26 cellular contexts compared by ENCODE assay signal in the genomic region with DNA sequence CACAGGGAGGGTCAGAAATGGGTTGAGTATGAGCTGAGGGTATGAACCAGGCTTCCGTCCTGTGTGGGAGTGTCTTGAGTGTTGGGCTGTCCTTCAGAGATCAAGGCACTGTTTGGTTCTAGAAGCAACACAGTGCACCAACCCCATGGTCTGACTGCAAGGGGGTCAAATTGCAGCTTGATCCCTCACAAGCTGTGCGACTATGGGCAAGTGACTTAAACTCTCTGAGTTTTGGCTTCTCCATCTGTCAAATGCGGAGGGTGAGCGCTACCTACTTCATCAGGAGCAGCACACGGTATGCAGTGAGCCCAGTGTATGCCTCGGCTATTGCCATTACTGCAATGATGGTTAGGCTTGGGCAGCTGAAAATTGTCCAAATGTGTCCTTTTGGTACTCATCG. TPM values are rescaled to one million over a fixed set of nuclear protein-coding genes. Genes with fewer than 3 reads are reported as not detected.
"Had no signal": no experiment of that assay in that cellular context is flagged by ENCODE, and none has a peak within 500 bp of the region (broad histone marks: within the 10 kb centered on the region; RNA-seq: fewer than 3 reads in every experiment).

No MANE protein-coding gene starts in this region.

- H3K9ac ChIP-seq: SK-N-SH had no signal

- H3K36me3 ChIP-seq: adrenal gland, breast epithelium, MG63, Peyer's patch, SJCRH30 had no signal

- H3K9me2 ChIP-seq: SK-N-SH had no signal

- H3K27ac ChIP-seq: adrenal gland, breast epithelium, Peyer's patch, RWPE1, SJCRH30 had no signal

- H3K27me3 ChIP-seq: adrenal gland, breast epithelium, Peyer's patch, SJCRH30 had no signal

- H3K4me3 ChIP-seq: adrenal gland, breast epithelium, MG63, Peyer's patch, SJCRH30 had no signal

- DNase-seq: activated CD4-positive, alpha-beta T cell treated with anti-CD3 and anti-CD28 coated beads for 48 hours; activated CD4-positive, alpha-beta T cell treated with anti-CD3 and anti-CD28 coated beads, Interleukin-2, amount 50 U/mL, for 4 hours; activated CD4-positive, CD25-positive, alpha-beta regulatory T cell treated with anti-CD3 and anti-CD28 coated beads, Interleukin-2, amount 50 U/mL, for 72 hours; activated CD8-positive, alpha-beta memory T cell treated with anti-CD3 and anti-CD28 coated beads, Interleukin-2, amount 50 U/mL, for 48 hours; activated CD8-positive, alpha-beta T cell treated with anti-CD3 and anti-CD28 coated beads, Interleukin-2, amount 10 ng/mL, durations not matched to agents 7 days and 5 days; activated naive CD4-positive, alpha-beta T cell treated with anti-CD3 and anti-CD28 coated beads, Interleukin-2, amount 50 U/mL, for 16 hours; activated naive CD8-positive, alpha-beta T cell treated with anti-CD3 and anti-CD28 coated beads, Interleukin-2, amount 10 ng/mL, durations not matched to agents 7 days and 5 days; activated T-cell treated with anti-CD3 and anti-CD28 coated beads, Interleukin-2, amount 50 U/mL, for 1 hour; adrenal gland; MG63; NCI-H1105; NCI-H1436; NCI-H1694 treated with DMSO at 0.1 percent for 48 hours; NCI-H2029 treated with DMSO at 0.1 percent for 48 hours; NCI-H345; NCI-H510A; NCI-H69; Right ventricle myocardium superior; SJCRH30; SK-N-SH; T-helper 1 cell had no signal

- H3K4me2 ChIP-seq: SK-N-SH had no signal

- H3K9me3 ChIP-seq: adrenal gland, breast epithelium, MG63, Peyer's patch, SJCRH30, SK-N-SH had no signal

- H3K4me1 ChIP-seq: breast epithelium, Peyer's patch, SJCRH30 had no signal

- ATAC-seq: activated CD8-positive, alpha-beta T cell treated with anti-CD3 and anti-CD28 coated beads, Interleukin-2, amount 10 ng/mL, durations not matched to agents 7 days and 5 days; WTC11 had no signal

RNA-seq across cellular contexts. Expression of gene SEC14L5, which starts 21.0 kb away (rescaled TPM):
- total RNA-seq: activated CD8-positive, alpha-beta T cell treated with anti-CD3 and anti-CD28 coated beads, Interleukin-2, amount 10 ng/mL, durations not matched to agents 7 days and 5 days; SJCRH30; T-helper 2 cell treated with Interferon-gamma antibody and Interleukin-4, amounts not matched to agents 100 ng/mL and 5 ng/mL, for 36 hours had no signal

RNA-seq across cellular contexts. Expression of gene PPL, which starts 42.2 kb away (rescaled TPM):
- total RNA-seq: activated CD8-positive, alpha-beta T cell treated with anti-CD3 and anti-CD28 coated beads, Interleukin-2, amount 10 ng/mL, durations not matched to agents 7 days and 5 days; activated naive CD8-positive, alpha-beta T cell treated with anti-CD3 and anti-CD28 coated beads, Interleukin-2, amount 10 ng/mL, durations not matched to agents 7 days and 5 days; T-helper 2 cell treated with Interferon-gamma antibody and Interleukin-4, amounts not matched to agents 100 ng/mL and 5 ng/mL, for 36 hours had no signal
